Comparison of ENCODE assay signal across 8 cellular contexts in the genomic region with DNA sequence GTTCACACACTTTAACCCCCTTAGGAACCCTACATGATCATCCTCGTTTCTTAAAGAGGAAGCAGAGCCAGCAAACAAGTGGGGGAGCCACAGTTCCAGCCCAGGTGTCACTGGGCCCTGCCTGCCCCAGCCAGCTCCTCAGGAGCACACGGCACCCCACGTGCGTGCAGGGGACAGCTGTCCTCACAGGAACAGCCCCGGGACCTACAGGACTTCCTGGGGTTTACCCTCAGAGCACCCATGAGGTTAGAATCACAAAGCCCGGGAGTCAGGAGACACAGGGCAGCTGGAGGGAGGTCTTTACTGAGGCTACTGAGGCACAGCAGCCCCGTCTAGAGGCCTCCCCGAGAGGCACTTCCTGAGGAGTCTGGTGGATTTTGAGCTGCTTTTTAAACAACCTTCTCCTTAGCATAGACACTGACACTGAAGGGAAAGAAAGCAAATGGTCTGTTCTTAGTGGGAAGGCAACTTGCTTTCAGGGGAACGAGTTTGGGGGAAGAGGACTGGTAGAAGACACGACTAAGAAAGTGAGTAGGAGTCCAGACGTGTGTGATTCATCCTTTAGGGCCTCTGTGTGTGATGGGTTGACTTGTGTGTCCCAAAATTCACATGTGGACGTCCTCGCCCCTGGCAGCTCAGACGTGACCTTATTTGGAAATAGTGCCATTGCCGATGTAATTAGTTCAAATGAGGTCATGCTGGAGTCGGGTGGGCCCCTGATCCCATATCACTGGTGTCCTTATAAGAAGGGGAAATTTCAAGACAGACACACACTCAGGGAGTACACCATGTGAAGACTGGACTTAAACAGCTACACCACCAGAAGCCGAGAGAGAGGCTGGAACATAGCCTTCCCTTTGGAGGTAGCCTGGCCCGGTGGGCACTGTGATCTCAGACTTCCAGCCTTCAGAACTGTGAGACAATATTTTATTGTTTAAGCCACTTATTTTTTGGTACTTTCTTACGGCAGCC.
DNase-seq lines count a peak whose midpoint lies in the region; ATAC-seq, FAIRE-seq and TF ChIP-seq lines count a peak whose summit lies in the region.
"Not testable (repeated sequence)": the region's sequence is repeated elsewhere in the genome, so short reads cannot be mapped to it uniquely, and the experiment has no call there.

No MANE protein-coding gene starts in this region.

- not testable (repeated sequence) for FAIRE-seq in GM12878 (lab: Jason Lieb, UNC)

- TF ChIP-seq CTCF in GM12878 (IDR thresholded peaks at IDR 0.05 in 2 of 3, conservative IDR thresholded peaks at IDR 0.05 in 1 of 3; ENCODE audit: control insufficient read depth in 2 of 3, extremely low read depth in 1 of 3, insufficient read depth in 1 of 3, low read depth in 3 of 3, low read length in 3 of 3) = 0 out of 6 replicates have a peak, but pooled peaks of 1 of the 3 experiments have one; percentile 11

- peak; percentile 31 for ATAC-seq in GM19328 (IDR thresholded peaks at IDR 0.05; ENCODE audit: unreplicated experiment)
- ATAC-seq in HG02610 (IDR thresholded peaks at IDR 0.05; ENCODE audit: unreplicated experiment) = peak; percentile 23
- ATAC-seq in GM12878 = peak; percentile 40

- H3K27me3 Mint-ChIP-seq in activated CD4-positive, alpha-beta T cell treated with anti-CD3 and anti-CD28 coated beads, Interleukin-2, amount 10 ng/mL, durations not matched to agents 7 days and 5 days = not testable (repeated sequence)

- RAD21 ChIA-PET in GM12878 (lab: Charles Lee; ENCODE audit: unreplicated experiment) = not testable (repeated sequence)

- H3K4me3 Mint-ChIP-seq in activated CD4-positive, alpha-beta T cell treated with anti-CD3 and anti-CD28 coated beads, Interleukin-2, amount 10 ng/mL, durations not matched to agents 7 days and 5 days = peak overlapping the region; percentile 48

- H3K9me3 Mint-ChIP-seq in activated CD4-positive, alpha-beta T cell treated with anti-CD3 and anti-CD28 coated beads, Interleukin-2, amount 10 ng/mL, durations not matched to agents 7 days and 5 days = not testable (repeated sequence)

- H3K36me3 Mint-ChIP-seq in activated CD4-positive, alpha-beta T cell treated with anti-CD3 and anti-CD28 coated beads, Interleukin-2, amount 10 ng/mL, durations not matched to agents 7 days and 5 days (ENCODE audit: low read depth) = not testable (repeated sequence)

- in situ Hi-C loops in GM12878 (cut with MboI) = not testable (repeated sequence)

- CTCF ChIA-PET in activated CD4-positive, alpha-beta T cell treated with anti-CD3 and anti-CD28 coated beads, Interleukin-2, amount 10 ng/mL, durations not matched to agents 7 days and 5 days (lab: Charles Lee); GM12878 (lab: Yijun Ruan, JAX): not testable (repeated sequence)

- H4K20me1 ChIP-seq in BLaER1 treated with 17β-estradiol and CSF1 and Interleukin-3, amounts not matched to agents 10 nM and 100 nM; GM12878 (ENCODE audit: control insufficient read depth, insufficient read depth): not testable (repeated sequence)

- peaks cover 44% of the 10 kb centered on the region for H3K4me1 Mint-ChIP-seq in activated CD4-positive, alpha-beta T cell treated with anti-CD3 and anti-CD28 coated beads, Interleukin-2, amount 10 ng/mL, durations not matched to agents 7 days and 5 days

- H3K27me3 ChIP-seq in BLaER1 treated with 17β-estradiol and CSF1 and Interleukin-3, amounts not matched to agents 10 nM and 100 nM; HUES64 (ENCODE audit: insufficient read depth, low read length); GM12878 (replicated peaks in 1 of 2; ENCODE audit: control insufficient read depth in 2 of 2, insufficient read depth in 2 of 2, low read length in 1 of 2): not testable (repeated sequence)

- WGBS in HUES64 = 83% methylated on average over 10 of the region's 19 CpGs
- WGBS in GM12878 (ENCODE audit: insufficient coverage, insufficient replicate concordance, low lambda C conversion rate, missing lambda C conversion rate) = 7% methylated on average over 12 of the region's 19 CpGs

- peak overlapping the region; percentile 60 for H2AFZ ChIP-seq in GM12878 (ENCODE audit: control insufficient read depth, low read depth, low read length)

- H3K79me2 ChIP-seq in GM12878 (ENCODE audit: control insufficient read depth, insufficient read depth, low read length) = not testable (repeated sequence)

- peak overlapping the region in 2 of 11 experiments; percentile 50 to 59; a peak in 2 of 22 replicates for H3K9ac ChIP-seq in BLaER1 treated with 17β-estradiol and CSF1 and Interleukin-3, amounts not matched to agents 10 nM and 100 nM
- H3K9ac ChIP-seq in HUES64 (ENCODE audit: low read depth, low read length) = 0 out of 2 replicates have a peak overlapping the region, but pooled peaks have one; percentile 24
- peak overlapping the region; percentile 27; the same call in 1 of the 2 replicates for H3K9ac ChIP-seq in GM12878 (ENCODE audit: control insufficient read depth, insufficient read depth, low read length)

- POLR2A ChIA-PET in activated CD4-positive, alpha-beta T cell treated with anti-CD3 and anti-CD28 coated beads, Interleukin-2, amount 10 ng/mL, durations not matched to agents 7 days and 5 days (lab: Charles Lee); GM12878 (lab: Charles Lee): not testable (repeated sequence)

- SMC1A ChIA-PET in GM12878 (lab: Charles Lee; ENCODE audit: uncharacterized antibody, unreplicated experiment) = not testable (repeated sequence)

- peak; percentile 8 for DNase-seq in activated CD4-positive, alpha-beta T cell treated with anti-CD3 and anti-CD28 coated beads, Interleukin-2, amount 10 ng/mL, durations not matched to agents 7 days and 5 days
- not testable (repeated sequence) for DNase-seq in GM12878 (ENCODE audit: low read depth, low spot score)
- peak; percentile 29 for DNase-seq in iris pigment epithelial cell (ENCODE audit: low read depth)
- DNase-seq in stimulated activated CD4-positive, alpha-beta T cell treated with anti-CD3 and anti-CD28 coated beads, Interleukin-12 subunit alpha, Interleukin-12 subunit beta, amount 100 ng/mL, for 48 hours (ENCODE audit: low read depth in 2 of 3, low spot score in 1 of 3) = peak; percentile 24 to 56 (median 54)

- H3K9me3 ChIP-seq in BLaER1 treated with 17β-estradiol and CSF1 and Interleukin-3, amounts not matched to agents 10 nM and 100 nM (replicated peaks in 1 of 11); HUES64 (ENCODE audit: insufficient read depth, low read depth, low read length); GM12878 (replicated peaks; ENCODE audit: control insufficient read depth, insufficient read depth, low read length): not testable (repeated sequence)

- BruUV-seq in GM12878 (replicated peaks; lab: Mats Ljungman, UMichigan) = not testable (repeated sequence)

- not testable (repeated sequence) for TF ChIP-seq POLR2A in GM12878 (IDR thresholded peaks at IDR 0.05; ENCODE audit: low read depth, low read length)

- H3K4me1 ChIP-seq in BLaER1 treated with 17β-estradiol and CSF1 and Interleukin-3, amounts not matched to agents 10 nM and 100 nM = peaks cover 14 to 36% (median 28%) of the 10 kb centered on the region in 10 experiments
- not testable (repeated sequence) for H3K4me1 ChIP-seq in HUES64 (ENCODE audit: insufficient read depth, low read length)
- H3K4me1 ChIP-seq in GM12878 (ENCODE audit: control insufficient read depth, insufficient read depth, low read length) = peaks cover 13% of the 10 kb centered on the region

- TF ChIP-seq RAD21 in GM12878 (IDR thresholded peaks at IDR 0.05; ENCODE audit: insufficient read depth, low read depth, low read length) = not testable (repeated sequence)

- H3K4me3 ChIP-seq in BLaER1 treated with 17β-estradiol and CSF1 and Interleukin-3, amounts not matched to agents 10 nM and 100 nM; HUES64 (ENCODE audit: low read length); GM12878: not testable (repeated sequence)

- H3K4me2 ChIP-seq in BLaER1 treated with 17β-estradiol and CSF1 and Interleukin-3, amounts not matched to agents 10 nM and 100 nM = peak overlapping the region; percentile 51 to 69 (median 63)
- H3K4me2 ChIP-seq in GM12878 (ENCODE audit: control insufficient read depth, insufficient read depth) = peak overlapping the region; percentile 64

- H3K27ac ChIP-seq in BLaER1 treated with 17β-estradiol and CSF1 and Interleukin-3, amounts not matched to agents 10 nM and 100 nM = peak overlapping the region in 3 of 11 experiments; percentile 25 to 62 (median 44); a peak in 5 of 22 replicates
- H3K27ac ChIP-seq in HUES64 (ENCODE audit: low read depth, low read length) = peak overlapping the region; percentile 28
- H3K27ac ChIP-seq in GM12878 (ENCODE audit: control insufficient read depth, insufficient read depth) = peak overlapping the region; percentile 67

- peak overlapping the region; percentile 90 for H3K27ac Mint-ChIP-seq in activated CD4-positive, alpha-beta T cell treated with anti-CD3 and anti-CD28 coated beads, Interleukin-2, amount 10 ng/mL, durations not matched to agents 7 days and 5 days

- H3K36me3 ChIP-seq in BLaER1 treated with 17β-estradiol and CSF1 and Interleukin-3, amounts not matched to agents 10 nM and 100 nM; HUES64 (ENCODE audit: insufficient read depth, low read length); GM12878 (ENCODE audit: control insufficient read depth in 2 of 2, insufficient read depth in 2 of 2, low read length in 1 of 2): not testable (repeated sequence)

- TF ChIP-seq EP300 in GM12878 (IDR thresholded peaks at IDR 0.05; ENCODE audit: borderline replicate concordance in 1 of 2, control insufficient read depth in 1 of 2, low read depth in 2 of 2, low read length in 2 of 2) = not testable (repeated sequence)

- intact Hi-C loops in GM12878 (cut with micrococcal nuclease; ENCODE audit: unreplicated experiment) = not testable (repeated sequence)

TF ChIP-seq in GM12878, 131 proteins besides CTCF, POLR2A, EP300 and RAD21:
- TF ChIP-seq FOXM1 (IDR thresholded peaks at IDR 0.05; ENCODE audit: low read depth, low read length) = 0 out of 2 replicates have a peak, but pooled peaks have one; percentile 21
- TF ChIP-seq TCF3 (IDR thresholded peaks at IDR 0.05; ENCODE audit: borderline replicate concordance, insufficient read depth, low read depth, low read length) = peak; percentile 82
- TF ChIP-seq TCF12 (IDR thresholded peaks at IDR 0.05; ENCODE audit: low read depth, low read length) = peak; percentile 92
- TF ChIP-seq BHLHE40 (IDR thresholded peaks at IDR 0.05; ENCODE audit: borderline replicate concordance in 1 of 2, low read depth in 2 of 2, low read length in 1 of 2) = peak in 1 of 2 experiments; percentile 16; a peak in 1 of 4 replicates
- TF ChIP-seq SRF (IDR thresholded peaks at IDR 0.05; ENCODE audit: low read depth in 2 of 2, low read length in 2 of 2) = 0 out of 4 replicates have a peak, but pooled peaks of 1 of the 2 experiments have one; percentile 29
TF ChIP-seq in GM12878: peak in this region for 5; not testable (repeated sequence) for 126.
